8 cellular contexts compared by ENCODE assay signal in genomic region chrX:49001521-49002090, GRCh38.
DNase-seq lines count a peak whose midpoint lies in the region; ATAC-seq and TF ChIP-seq lines count a peak whose summit lies in the region.

No MANE protein-coding gene starts in this region.

- H3K4me3 ChIP-seq in GM12865 (ENCODE audit: low read depth, low read length): peak overlapping the region; percentile 77
- peak overlapping the region; percentile 87 for H3K4me3 ChIP-seq in effector memory CD4-positive, alpha-beta T cell (ENCODE audit: insufficient read depth, low read depth, low read length, poor library complexity, severe bottlenecking)

- no peak for TF ChIP-seq CTCF in GM12865 (IDR thresholded peaks at IDR 0.05; ENCODE audit: insufficient read depth, low read depth, low read length, missing control alignments)

- H3K9me3 ChIP-seq in effector memory CD4-positive, alpha-beta T cell (ENCODE audit: control insufficient read depth, low read length): no peaks in the 10 kb centered on the region

- H3K4me1 Mint-ChIP-seq in memory B cell: peaks cover 24% of the 10 kb centered on the region

- H3K36me3 ChIP-seq in effector memory CD4-positive, alpha-beta T cell (ENCODE audit: control insufficient read depth, insufficient read depth, low read length): peaks cover 13% of the 10 kb centered on the region

- H3K27ac ChIP-seq in effector memory CD4-positive, alpha-beta T cell (ENCODE audit: insufficient read depth, low read length, poor library complexity, severe bottlenecking): peak overlapping the region; percentile 94

- H3K27me3 Mint-ChIP-seq in memory B cell: no peaks in the 10 kb centered on the region

- peak overlapping the region; percentile 98 for H3K27ac Mint-ChIP-seq in memory B cell

- ATAC-seq in HG02610 (IDR thresholded peaks at IDR 0.05; ENCODE audit: unreplicated experiment) (peak; percentile 21), memory B cell (ENCODE audit: low read depth) (peak; percentile 42)

- H3K36me3 Mint-ChIP-seq in memory B cell: peaks cover 16% of the 10 kb centered on the region

- no peaks in the 10 kb centered on the region for H3K27me3 ChIP-seq in effector memory CD4-positive, alpha-beta T cell (replicated peaks; ENCODE audit: control insufficient read depth, insufficient read depth, low read length, poor library complexity, severe bottlenecking)

- DNase-seq in GM12865 (ENCODE audit: low read depth) (peak; percentile 70), NCI-H146 treated with DMSO at 0.1 percent for 48 hours (lab: John Stamatoyannopoulos, UW; ENCODE audit: unreplicated experiment) (peak; percentile 22), memory B cell (ENCODE audit: low spot score in 2 of 2) (peak in 1 of 2 donors; percentile 30), amniotic stem cell (lab: John Stamatoyannopoulos, UW) (no peak)
- peak; percentile 49 for DNase-seq in activated CD4-positive, alpha-beta T cell treated with anti-CD3 and anti-CD28 coated beads, Interleukin-2, amount 50 U/mL, for 1 hour
- peak; percentile 52 to 59 (median 56) for DNase-seq in effector memory CD4-positive, alpha-beta T cell
- peak; percentile 13 to 16 for DNase-seq in stimulated activated CD8-positive, alpha-beta memory T cell treated with anti-CD3 and anti-CD28 coated beads, Interleukin-2, amount 100 ng/mL, for 1 hour (ENCODE audit: low read depth in 2 of 2)

- peaks cover 2% of the 10 kb centered on the region for H3K4me1 ChIP-seq in effector memory CD4-positive, alpha-beta T cell (ENCODE audit: control insufficient read depth, insufficient read depth, low read length, poor library complexity, severe bottlenecking)

- no peaks in the 10 kb centered on the region for H3K9me3 Mint-ChIP-seq in memory B cell

- peak overlapping the region; percentile 97 for H3K4me3 Mint-ChIP-seq in memory B cell
